In genomic region chr20:49915380-49916145, GRCh38 we compare ENCODE assay signal across 1 cellular context.
A peak's percentile ranks its signal among the peaks of the same experiment; 100 is the strongest.
TF ChIP-seq lines count a peak whose summit lies in the region.

TSS of gene SPATA2 (minus strand) at chr20:49915529. CDS start at chr20:49908490, 7,039 bp downstream.

TF ChIP-seq in K562, 482 proteins besides CTCF, POLR2A, EP300 and RAD21 (continues in another document):
- peak; percentile 100 for TF ChIP-seq ZBTB40 (IDR thresholded peaks at IDR 0.05)
- TF ChIP-seq ZBTB40 (CRISPR knock-in tag; IDR thresholded peaks at IDR 0.05): no peak
- TF ChIP-seq SIN3A (IDR thresholded peaks at IDR 0.05; ENCODE audit: borderline replicate concordance in 2 of 2, control insufficient read depth in 1 of 2, low read depth in 2 of 2, low read length in 2 of 2): peak; percentile 49 to 54; a peak in 3 of 4 replicates
- peak; percentile 99 for TF ChIP-seq ADNP (tag; IDR thresholded peaks at IDR 0.05)
- peak; percentile 97 for TF ChIP-seq ZFP36 (IDR thresholded peaks at IDR 0.05; ENCODE audit: low read depth, low read length, partially characterized antibody)
- peak; percentile 70; the same call in 1 of the 2 replicates for TF ChIP-seq ZBTB7A (IDR thresholded peaks at IDR 0.05; ENCODE audit: borderline replicate concordance, control insufficient read depth, low read depth, low read length)
- peak; percentile 67; the same call in 1 of the 2 replicates for TF ChIP-seq ZNF12 (CRISPR knock-in tag; IDR thresholded peaks at IDR 0.05)
- TF ChIP-seq ZNF780A (CRISPR knock-in tag; IDR thresholded peaks at IDR 0.05): no peak
- TF ChIP-seq ATF7 (IDR thresholded peaks at IDR 0.05): peak; percentile 97
- peak; percentile 87 for TF ChIP-seq ELF1 (tag; IDR thresholded peaks at IDR 0.05)
- peak; percentile 76 for TF ChIP-seq RB1 (IDR thresholded peaks at IDR 0.05; ENCODE audit: low read depth)
- TF ChIP-seq ETV6 (IDR thresholded peaks at IDR 0.05; ENCODE audit: borderline replicate concordance in 1 of 2, low read depth in 2 of 2, low read length in 1 of 2): no peak
- 0 out of 2 replicates have a peak, but pooled peaks have one; percentile 3 for TF ChIP-seq ETV6 (CRISPR knock-in tag; IDR thresholded peaks at IDR 0.05; ENCODE audit: borderline replicate concordance)
- TF ChIP-seq ZBTB1 (CRISPR knock-in tag; IDR thresholded peaks at IDR 0.05; ENCODE audit: borderline replicate concordance, low read depth): peak; percentile 61; the same call in 1 of the 2 replicates
- TF ChIP-seq ZBTB33 (CRISPR knock-in tag; IDR thresholded peaks at IDR 0.05): peak; percentile 9; the same call in 1 of the 2 replicates
- peak; percentile 95; the same call in 1 of the 2 replicates for TF ChIP-seq HDGF (IDR thresholded peaks at IDR 0.05)
- peak; percentile 71 to 88 for TF ChIP-seq RCOR1 (IDR thresholded peaks at IDR 0.05; ENCODE audit: borderline replicate concordance in 1 of 2, low read depth in 2 of 2, low read length in 2 of 2)
- no peak for TF ChIP-seq ZNF253 (CRISPR knock-in tag; conservative IDR thresholded peaks at IDR 0.05)
- no peak for TF ChIP-seq ZNF197 (CRISPR knock-in tag; IDR thresholded peaks at IDR 0.05; ENCODE audit: low read depth)
- TF ChIP-seq ZNF431 (CRISPR knock-in tag; IDR thresholded peaks at IDR 0.05): 0 out of 2 replicates have a peak, but pooled peaks have one; percentile 51
- TF ChIP-seq PBX2 (CRISPR knock-in tag; IDR thresholded peaks at IDR 0.05; ENCODE audit: low read depth): no peak
- peak; percentile 54 for TF ChIP-seq PBX2 (tag; conservative IDR thresholded peaks at IDR 0.05; ENCODE audit: low read depth)
- TF ChIP-seq HBP1 (CRISPR knock-in tag; IDR thresholded peaks at IDR 0.05): 0 out of 2 replicates have a peak, but pooled peaks have one; percentile 6
- 0 out of 2 replicates have a peak, but pooled peaks have one; percentile 50 for TF ChIP-seq OTX1 (CRISPR knock-in tag; IDR thresholded peaks at IDR 0.05)
- TF ChIP-seq CHD2 (IDR thresholded peaks at IDR 0.05; ENCODE audit: low read depth, low read length): peak; percentile 79
- peak; percentile 50 for TF ChIP-seq ZNF263 (CRISPR knock-in tag; IDR thresholded peaks at IDR 0.05; ENCODE audit: borderline replicate concordance)
- peak; percentile 42; the same call in 1 of the 2 replicates for TF ChIP-seq NFRKB (IDR thresholded peaks at IDR 0.05; ENCODE audit: low read depth)
- TF ChIP-seq CBFB (CRISPR knock-in tag; IDR thresholded peaks at IDR 0.05): peak; percentile 79
- TF ChIP-seq SOX6 (IDR thresholded peaks at IDR 0.05): 0 out of 2 replicates have a peak, but pooled peaks have one; percentile 34
- TF ChIP-seq CTBP1 (IDR thresholded peaks at IDR 0.05; ENCODE audit: borderline replicate concordance): peak; percentile 61; the same call in 1 of the 2 replicates
- no peak for TF ChIP-seq ETS2 (tag; IDR thresholded peaks at IDR 0.05; ENCODE audit: borderline replicate concordance, poor library complexity, severe bottlenecking)
- TF ChIP-seq SIX5 (IDR thresholded peaks at IDR 0.05; ENCODE audit: borderline replicate concordance in 1 of 2, insufficient read depth in 1 of 2, low read depth in 1 of 2, low read length in 2 of 2): 0 out of 4 replicates have a peak, but pooled peaks of 1 of the 2 experiments have one; percentile 10
- no peak for TF ChIP-seq NCOA6 (IDR thresholded peaks at IDR 0.05)
- TF ChIP-seq ZNF140 (CRISPR knock-in tag; IDR thresholded peaks at IDR 0.05): 0 out of 2 replicates have a peak, but pooled peaks have one; percentile 65
- no peak for TF ChIP-seq TAL1 (IDR thresholded peaks at IDR 0.05)
- TF ChIP-seq E2F6 (IDR thresholded peaks at IDR 0.05; ENCODE audit: borderline replicate concordance in 1 of 2, extremely low read depth in 1 of 2, insufficient read depth in 1 of 2, insufficient read length in 1 of 2, low read depth in 1 of 2, low read length in 1 of 2, poor library complexity in 1 of 2, severe bottlenecking in 1 of 2): peak in 1 of 2 experiments; percentile 37
- TF ChIP-seq DMBX1 (CRISPR knock-in tag; IDR thresholded peaks at IDR 0.05; ENCODE audit: borderline replicate concordance): peak; percentile 78
- peak; percentile 86 for TF ChIP-seq ZNF395 (CRISPR knock-in tag; IDR thresholded peaks at IDR 0.05)
- TF ChIP-seq KDM4B (IDR thresholded peaks at IDR 0.05; ENCODE audit: borderline replicate concordance in 2 of 2, low read depth in 1 of 2): peak in 1 of 2 experiments; percentile 98; a peak in 2 of 4 replicates
- TF ChIP-seq FOXA3 (CRISPR knock-in tag; conservative IDR thresholded peaks at IDR 0.05 in 1 of 2, IDR thresholded peaks at IDR 0.05 in 1 of 2): peak in 1 of 2 experiments; percentile 25; a peak in 2 of 4 replicates
